Comparison of ENCODE assay signal across 10 cellular contexts in the genomic region with DNA sequence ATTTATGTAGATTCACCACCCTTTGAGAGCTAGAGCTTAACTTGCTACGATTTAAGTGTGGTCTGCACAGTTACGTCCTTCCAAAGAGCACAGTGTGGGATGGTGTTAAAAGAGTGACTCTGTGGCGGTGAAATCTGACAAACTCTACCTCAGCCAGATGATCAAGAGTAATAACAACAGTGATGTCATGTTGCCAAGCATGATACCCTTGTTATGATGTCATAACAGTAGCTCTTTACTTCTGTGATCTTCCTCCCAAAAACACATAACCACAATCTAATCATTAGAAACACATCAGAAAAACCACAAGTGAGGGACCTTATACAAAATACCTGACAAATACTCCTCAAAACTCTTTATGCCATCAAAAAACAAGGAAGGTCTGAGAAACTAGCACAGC.
"Had no signal": no experiment of that assay in that cellular context is flagged by ENCODE, and none has a peak within 500 bp of the region (broad histone marks: within the 10 kb centered on the region; RNA-seq: fewer than 3 reads in every experiment).

No MANE protein-coding gene starts in this region.

- DNase-seq: GM23248, GOT3, H7, H9, HCEC 1CT, HFFc6 had no signal

- H3K9me3 ChIP-seq: HAP-1 had no signal

- H3K4me2 ChIP-seq: GM23338 had no signal

- H3K4me3 ChIP-seq: GM23248, GM23338, HAP-1 had no signal

- H3K4me1 ChIP-seq: HAP-1 had no signal

- H2AFZ ChIP-seq: GM23248, GM23338 had no signal

- ATAC-seq: GM23338, HCT116 had no signal

- H3K9ac ChIP-seq: GM23248 had no signal

- FAIRE-seq: H1 had no signal

- H3K36me3 ChIP-seq: HAP-1 had no signal

- H3K27ac ChIP-seq: GM23248 had no signal
